ENCODE assay signal across 1 cellular context in the genomic region with DNA sequence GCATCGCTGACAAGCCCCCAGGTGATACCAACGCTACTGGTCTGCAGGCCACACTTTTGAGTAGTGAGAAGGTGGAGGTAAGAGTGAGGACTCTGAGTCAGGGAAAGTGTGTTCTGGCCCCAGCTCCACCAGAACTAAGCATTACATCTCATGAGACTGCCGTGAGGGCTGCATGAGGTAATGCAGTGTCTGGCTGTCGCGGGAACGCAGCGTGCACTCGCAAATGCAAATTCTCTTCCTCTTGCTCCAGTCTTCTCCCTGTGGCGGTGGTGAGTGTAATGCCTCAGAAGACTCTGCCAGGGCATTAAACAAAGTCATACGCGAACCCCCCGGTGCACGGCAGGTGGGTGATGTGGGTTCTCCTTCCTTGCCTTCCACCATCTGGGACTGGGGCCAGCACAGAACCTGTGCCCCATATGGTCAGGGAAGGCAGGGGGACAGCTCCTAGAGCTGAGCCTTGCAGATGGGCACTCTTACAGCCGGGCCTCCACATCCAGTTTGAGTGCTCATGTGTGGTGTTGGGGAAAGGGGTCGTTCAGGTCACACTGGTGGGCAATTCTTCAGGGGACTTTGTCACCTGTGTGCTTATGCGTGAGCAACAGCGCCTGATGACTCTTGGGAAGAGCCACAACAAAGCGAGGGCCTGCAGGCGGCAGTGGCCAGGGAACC.
TF ChIP-seq lines count a peak whose summit lies in the region.

No MANE protein-coding gene starts in this region.

TF ChIP-seq in GM12878, 131 proteins besides CTCF, POLR2A, EP300 and RAD21 (continued from another document):
- TF ChIP-seq, protein P1, sequence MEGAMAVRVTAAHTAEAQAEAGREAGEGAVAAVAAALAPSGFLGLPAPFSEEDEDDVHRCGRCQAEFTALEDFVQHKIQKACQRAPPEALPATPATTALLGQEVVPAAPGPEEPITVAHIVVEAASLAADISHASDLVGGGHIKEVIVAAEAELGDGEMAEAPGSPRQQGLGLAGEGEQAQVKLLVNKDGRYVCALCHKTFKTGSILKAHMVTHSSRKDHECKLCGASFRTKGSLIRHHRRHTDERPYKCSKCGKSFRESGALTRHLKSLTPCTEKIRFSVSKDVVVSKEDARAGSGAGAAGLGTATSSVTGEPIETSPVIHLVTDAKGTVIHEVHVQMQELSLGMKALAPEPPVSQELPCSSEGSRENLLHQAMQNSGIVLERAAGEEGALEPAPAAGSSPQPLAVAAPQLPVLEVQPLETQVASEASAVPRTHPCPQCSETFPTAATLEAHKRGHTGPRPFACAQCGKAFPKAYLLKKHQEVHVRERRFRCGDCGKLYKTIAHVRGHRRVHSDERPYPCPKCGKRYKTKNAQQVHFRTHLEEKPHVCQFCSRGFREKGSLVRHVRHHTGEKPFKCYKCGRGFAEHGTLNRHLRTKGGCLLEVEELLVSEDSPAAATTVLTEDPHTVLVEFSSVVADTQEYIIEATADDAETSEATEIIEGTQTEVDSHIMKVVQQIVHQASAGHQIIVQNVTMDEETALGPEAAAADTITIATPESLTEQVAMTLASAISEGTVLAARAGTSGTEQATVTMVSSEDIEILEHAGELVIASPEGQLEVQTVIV (IDR thresholded peaks at IDR 0.05; ENCODE audit: borderline replicate concordance, partially characterized antibody), result no peak
- TF ChIP-seq GABPA (IDR thresholded peaks at IDR 0.05; ENCODE audit: low read depth), result no peak
- TF ChIP-seq, protein P2, sequence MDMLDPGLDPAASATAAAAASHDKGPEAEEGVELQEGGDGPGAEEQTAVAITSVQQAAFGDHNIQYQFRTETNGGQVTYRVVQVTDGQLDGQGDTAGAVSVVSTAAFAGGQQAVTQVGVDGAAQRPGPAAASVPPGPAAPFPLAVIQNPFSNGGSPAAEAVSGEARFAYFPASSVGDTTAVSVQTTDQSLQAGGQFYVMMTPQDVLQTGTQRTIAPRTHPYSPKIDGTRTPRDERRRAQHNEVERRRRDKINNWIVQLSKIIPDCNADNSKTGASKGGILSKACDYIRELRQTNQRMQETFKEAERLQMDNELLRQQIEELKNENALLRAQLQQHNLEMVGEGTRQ (IDR thresholded peaks at IDR 0.05; ENCODE audit: borderline replicate concordance, low read depth, low read length), result no peak
- no peak for TF ChIP-seq KAT2A (conservative IDR thresholded peaks at IDR 0.05; ENCODE audit: control insufficient read depth, low read depth, low read length)
- no peak for TF ChIP-seq SREBF2 (IDR thresholded peaks at IDR 0.05; ENCODE audit: low read length)
- no peak for TF ChIP-seq SRF (IDR thresholded peaks at IDR 0.05; ENCODE audit: low read depth in 2 of 2, low read length in 2 of 2)
- TF ChIP-seq, protein P3, sequence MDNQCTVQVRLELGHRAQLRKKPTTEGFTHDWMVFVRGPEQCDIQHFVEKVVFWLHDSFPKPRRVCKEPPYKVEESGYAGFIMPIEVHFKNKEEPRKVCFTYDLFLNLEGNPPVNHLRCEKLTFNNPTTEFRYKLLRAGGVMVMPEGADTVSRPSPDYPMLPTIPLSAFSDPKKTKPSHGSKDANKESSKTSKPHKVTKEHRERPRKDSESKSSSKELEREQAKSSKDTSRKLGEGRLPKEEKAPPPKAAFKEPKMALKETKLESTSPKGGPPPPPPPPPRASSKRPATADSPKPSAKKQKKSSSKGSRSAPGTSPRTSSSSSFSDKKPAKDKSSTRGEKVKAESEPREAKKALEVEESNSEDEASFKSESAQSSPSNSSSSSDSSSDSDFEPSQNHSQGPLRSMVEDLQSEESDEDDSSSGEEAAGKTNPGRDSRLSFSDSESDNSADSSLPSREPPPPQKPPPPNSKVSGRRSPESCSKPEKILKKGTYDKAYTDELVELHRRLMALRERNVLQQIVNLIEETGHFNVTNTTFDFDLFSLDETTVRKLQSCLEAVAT (IDR thresholded peaks at IDR 0.05), result no peak
- TF ChIP-seq NFIC (IDR thresholded peaks at IDR 0.05; ENCODE audit: low read depth, low read length), result no peak
- peak; percentile 49; the same call in 1 of the 2 replicates for TF ChIP-seq ATF7 (IDR thresholded peaks at IDR 0.05; ENCODE audit: low read depth)
- TF ChIP-seq POLR2AphosphoS5 (IDR thresholded peaks at IDR 0.05; ENCODE audit: low read length), result peak; percentile 29; the same call in 1 of the 2 replicates
- TF ChIP-seq YY1 (IDR thresholded peaks at IDR 0.05; ENCODE audit: low read depth, low read length), result no peak
- no peak for TF ChIP-seq SMC3 (IDR thresholded peaks at IDR 0.05; ENCODE audit: borderline replicate concordance, low read length)
- TF ChIP-seq, protein P4, sequence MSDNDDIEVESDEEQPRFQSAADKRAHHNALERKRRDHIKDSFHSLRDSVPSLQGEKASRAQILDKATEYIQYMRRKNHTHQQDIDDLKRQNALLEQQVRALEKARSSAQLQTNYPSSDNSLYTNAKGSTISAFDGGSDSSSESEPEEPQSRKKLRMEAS (IDR thresholded peaks at IDR 0.05; ENCODE audit: low read depth, low read length), result no peak
- TF ChIP-seq NRF1 (conservative IDR thresholded peaks at IDR 0.05; ENCODE audit: low read depth, low read length), result no peak
- TF ChIP-seq KDM1A (IDR thresholded peaks at IDR 0.05; ENCODE audit: borderline replicate concordance), result no peak
- TF ChIP-seq HCFC1 (IDR thresholded peaks at IDR 0.05; ENCODE audit: low read length), result no peak
- TF ChIP-seq BMI1 (IDR thresholded peaks at IDR 0.05; ENCODE audit: borderline replicate concordance), result no peak
- TF ChIP-seq ZNF217 (IDR thresholded peaks at IDR 0.05), result no peak
- no peak for TF ChIP-seq FOS (IDR thresholded peaks at IDR 0.05; ENCODE audit: borderline replicate concordance, extremely low read depth, insufficient read length)
- no peak for TF ChIP-seq NBN (IDR thresholded peaks at IDR 0.05)
- TF ChIP-seq CREM (IDR thresholded peaks at IDR 0.05; ENCODE audit: low read depth), result peak; percentile 75
- TF ChIP-seq ZNF622 (IDR thresholded peaks at IDR 0.05), result no peak
- no peak for TF ChIP-seq TCF7 (IDR thresholded peaks at IDR 0.05; ENCODE audit: borderline replicate concordance)
- TF ChIP-seq EED (IDR thresholded peaks at IDR 0.05; ENCODE audit: low read depth), result 0 out of 2 replicates have a peak, but pooled peaks have one; percentile 41
- no peak for TF ChIP-seq CBX3 (IDR thresholded peaks at IDR 0.05; ENCODE audit: borderline replicate concordance, low read depth)
- TF ChIP-seq NR2C1 (IDR thresholded peaks at IDR 0.05), result no peak
- TF ChIP-seq, protein P5, sequence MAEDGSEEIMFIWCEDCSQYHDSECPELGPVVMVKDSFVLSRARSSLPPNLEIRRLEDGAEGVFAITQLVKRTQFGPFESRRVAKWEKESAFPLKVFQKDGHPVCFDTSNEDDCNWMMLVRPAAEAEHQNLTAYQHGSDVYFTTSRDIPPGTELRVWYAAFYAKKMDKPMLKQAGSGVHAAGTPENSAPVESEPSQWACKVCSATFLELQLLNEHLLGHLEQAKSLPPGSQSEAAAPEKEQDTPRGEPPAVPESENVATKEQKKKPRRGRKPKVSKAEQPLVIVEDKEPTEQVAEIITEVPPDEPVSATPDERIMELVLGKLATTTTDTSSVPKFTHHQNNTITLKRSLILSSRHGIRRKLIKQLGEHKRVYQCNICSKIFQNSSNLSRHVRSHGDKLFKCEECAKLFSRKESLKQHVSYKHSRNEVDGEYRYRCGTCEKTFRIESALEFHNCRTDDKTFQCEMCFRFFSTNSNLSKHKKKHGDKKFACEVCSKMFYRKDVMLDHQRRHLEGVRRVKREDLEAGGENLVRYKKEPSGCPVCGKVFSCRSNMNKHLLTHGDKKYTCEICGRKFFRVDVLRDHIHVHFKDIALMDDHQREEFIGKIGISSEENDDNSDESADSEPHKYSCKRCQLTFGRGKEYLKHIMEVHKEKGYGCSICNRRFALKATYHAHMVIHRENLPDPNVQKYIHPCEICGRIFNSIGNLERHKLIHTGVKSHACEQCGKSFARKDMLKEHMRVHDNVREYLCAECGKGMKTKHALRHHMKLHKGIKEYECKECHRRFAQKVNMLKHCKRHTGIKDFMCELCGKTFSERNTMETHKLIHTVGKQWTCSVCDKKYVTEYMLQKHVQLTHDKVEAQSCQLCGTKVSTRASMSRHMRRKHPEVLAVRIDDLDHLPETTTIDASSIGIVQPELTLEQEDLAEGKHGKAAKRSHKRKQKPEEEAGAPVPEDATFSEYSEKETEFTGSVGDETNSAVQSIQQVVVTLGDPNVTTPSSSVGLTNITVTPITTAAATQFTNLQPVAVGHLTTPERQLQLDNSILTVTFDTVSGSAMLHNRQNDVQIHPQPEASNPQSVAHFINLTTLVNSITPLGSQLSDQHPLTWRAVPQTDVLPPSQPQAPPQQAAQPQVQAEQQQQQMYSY (CRISPR knock-in tag; IDR thresholded peaks at IDR 0.05), result no peak
